ENCODE assay signal across 9 cellular contexts in the genomic region with DNA sequence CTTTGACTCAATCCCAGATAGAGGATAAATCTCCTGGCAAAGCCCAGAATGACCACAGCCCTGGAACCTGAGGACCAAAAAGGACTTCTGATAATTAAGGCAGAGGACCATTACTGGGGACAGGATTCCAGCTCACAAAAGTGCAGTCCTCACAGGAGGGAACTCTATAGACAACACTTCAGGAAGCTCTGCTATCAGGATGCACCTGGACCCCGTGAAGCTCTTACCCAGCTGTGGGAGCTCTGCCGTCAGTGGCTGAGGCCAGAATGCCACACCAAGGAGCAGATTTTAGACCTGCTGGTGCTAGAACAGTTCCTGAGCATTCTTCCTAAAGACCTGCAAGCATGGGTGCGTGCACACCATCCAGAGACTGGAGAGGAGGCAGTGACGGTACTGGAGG. TPM values are rescaled to one million over a fixed set of nuclear protein-coding genes. Genes with fewer than 3 reads are reported as not detected.
A peak's percentile ranks its signal among the peaks of the same experiment; 100 is the strongest.
DNase-seq lines count a peak whose midpoint lies in the region; ATAC-seq and TF ChIP-seq lines count a peak whose summit lies in the region.
"Had no signal": no experiment of that assay in that cellular context is flagged by ENCODE, and none has a peak within 500 bp of the region (broad histone marks: within the 10 kb centered on the region; RNA-seq: fewer than 3 reads in every experiment).

No MANE protein-coding gene starts in this region.

- no peaks in the 10 kb centered on the region for H3K9me2 ChIP-seq in GM23338 (ENCODE audit: insufficient read depth)

- peaks cover 45 to 78% (median 65%) of the 10 kb centered on the region in 11 experiments for H3K36me3 ChIP-seq in BLaER1 treated with 17β-estradiol and CSF1 and Interleukin-3, amounts not matched to agents 10 nM and 100 nM
- H3K36me3 ChIP-seq in GM23338 (ENCODE audit: insufficient read depth) (peaks cover 16% of the 10 kb centered on the region; the same call in 1 of the 2 replicates), muscle layer of duodenum (ENCODE audit: control insufficient read depth in 1 of 2, insufficient read depth in 2 of 2, low read length in 2 of 2) (peaks cover 5 to 17% of the 10 kb centered on the region in 2 donors)

- H3K9me3 Mint-ChIP-seq in GM23338 = no peaks in the 10 kb centered on the region
- no peaks in the 10 kb centered on the region for H3K9me3 Mint-ChIP-seq in activated CD8-positive, alpha-beta T cell treated with anti-CD3 and anti-CD28 coated beads, Interleukin-2, amount 10 ng/mL, durations not matched to agents 7 days and 5 days (ENCODE audit: insufficient read depth)

- H3K4me1 Mint-ChIP-seq in GM23338 = peaks cover 7% of the 10 kb centered on the region; the same call in 2 of the 3 replicates
- peaks cover 46% of the 10 kb centered on the region for H3K4me1 Mint-ChIP-seq in activated CD8-positive, alpha-beta T cell treated with anti-CD3 and anti-CD28 coated beads, Interleukin-2, amount 10 ng/mL, durations not matched to agents 7 days and 5 days (ENCODE audit: low read depth)

- POLR2A ChIA-PET in activated CD8-positive, alpha-beta T cell treated with anti-CD3 and anti-CD28 coated beads, Interleukin-2, amount 10 ng/mL, durations not matched to agents 7 days and 5 days (lab: Charles Lee) = interaction anchor here (0.7 to 3.2 kb wide), 9 partner anchors 11 to 316 kb away, joined by 3 to 24 read pairs (median 4); partner anchors contain the start of genes ZKSCAN4 and ZKSCAN8

- H3K4me2 ChIP-seq in BLaER1 treated with 17β-estradiol and CSF1 and Interleukin-3, amounts not matched to agents 10 nM and 100 nM = peak overlapping the region; percentile 78 to 94 (median 90)
- peak overlapping the region; percentile 75 for H3K4me2 ChIP-seq in GM23338

- no peak for ATAC-seq in GM23338
- ATAC-seq in activated CD8-positive, alpha-beta T cell treated with anti-CD3 and anti-CD28 coated beads, Interleukin-2, amount 10 ng/mL, durations not matched to agents 7 days and 5 days = no peak
- no peak for ATAC-seq in sciatic nerve
- ATAC-seq in right cardiac atrium = no peak

- H3K27ac ChIP-seq in BLaER1 treated with 17β-estradiol and CSF1 and Interleukin-3, amounts not matched to agents 10 nM and 100 nM = peak overlapping the region; percentile 74 to 86 (median 83)
- H3K27ac ChIP-seq in GM23338 (ENCODE audit: low read depth) = no peak overlapping the region
- H3K27ac ChIP-seq in muscle layer of duodenum (ENCODE audit: low read length) = no peak overlapping the region
- no peak overlapping the region for H3K27ac ChIP-seq in right cardiac atrium (ENCODE audit: low read length)

- intact Hi-C loops in sciatic nerve (cut with DNase I) = no loop called here
- intact Hi-C loops in right cardiac atrium (cut with DNase I) = loop anchor here in 1 of 4 donors (10.0 kb wide), 1 partner anchor 259 kb away; no protein-coding TSS in a partner anchor

- peak overlapping the region; percentile 80 to 87 (median 83) for H3K9ac ChIP-seq in BLaER1 treated with 17β-estradiol and CSF1 and Interleukin-3, amounts not matched to agents 10 nM and 100 nM

- peaks cover 24% of the 10 kb centered on the region for H3K79me2 ChIP-seq in GM23338 (replicated peaks; ENCODE audit: insufficient read depth)

- H3K36me3 Mint-ChIP-seq in GM23338 (ENCODE audit: low read depth) = peaks cover 26% of the 10 kb centered on the region
- H3K36me3 Mint-ChIP-seq in activated CD8-positive, alpha-beta T cell treated with anti-CD3 and anti-CD28 coated beads, Interleukin-2, amount 10 ng/mL, durations not matched to agents 7 days and 5 days (ENCODE audit: low read depth) = peaks cover 57% of the 10 kb centered on the region

- CTCF ChIA-PET in activated CD8-positive, alpha-beta T cell treated with anti-CD3 and anti-CD28 coated beads, Interleukin-2, amount 10 ng/mL, durations not matched to agents 7 days and 5 days (lab: Charles Lee) = interaction anchor here (0.7 to 3.1 kb wide), 7 partner anchors 10 to 380 kb away, joined by 3 to 13 read pairs (median 7); partner anchors contain the start of gene ZKSCAN8

- DNase-seq in GM23338 (ENCODE audit: low spot score) (no peak), sciatic nerve (ENCODE audit: low spot score) (no peak), NCI-H345 treated with DMSO at 0.1 percent for 48 hours (lab: John Stamatoyannopoulos, UW; ENCODE audit: unreplicated experiment) (no peak), AG08396 (ENCODE audit: low spot score) (no peak), right cardiac atrium (no peak)
- no peak for DNase-seq in activated CD8-positive, alpha-beta T cell treated with anti-CD3 and anti-CD28 coated beads, Interleukin-2, amount 10 ng/mL, durations not matched to agents 7 days and 5 days
- DNase-seq: Peyer's patch had no signal

- peaks cover 7 to 49% (median 30%) of the 10 kb centered on the region in 11 experiments; a peak in 16 of 22 replicates for H4K20me1 ChIP-seq in BLaER1 treated with 17β-estradiol and CSF1 and Interleukin-3, amounts not matched to agents 10 nM and 100 nM
- H4K20me1 ChIP-seq in GM23338 (replicated peaks; ENCODE audit: insufficient read depth) = peaks cover 3% of the 10 kb centered on the region; the same call in 1 of the 2 replicates

- no peak overlapping the region for H2AFZ ChIP-seq in GM23338

- H3K27ac Mint-ChIP-seq in GM23338 = no peak overlapping the region; the same call in 1 of the 2 replicates
- peak overlapping the region; percentile 44 for H3K27ac Mint-ChIP-seq in activated CD8-positive, alpha-beta T cell treated with anti-CD3 and anti-CD28 coated beads, Interleukin-2, amount 10 ng/mL, durations not matched to agents 7 days and 5 days

- no peaks in the 10 kb centered on the region for H3K27me3 ChIP-seq in BLaER1 treated with 17β-estradiol and CSF1 and Interleukin-3, amounts not matched to agents 10 nM and 100 nM
- H3K27me3 ChIP-seq in GM23338 (ENCODE audit: insufficient read depth) (no peaks in the 10 kb centered on the region), muscle layer of duodenum (ENCODE audit: low read depth, low read length) (no peaks in the 10 kb centered on the region), right cardiac atrium (ENCODE audit: control insufficient read depth, insufficient read depth) (no peaks in the 10 kb centered on the region)
- H3K27me3 ChIP-seq: Peyer's patch had no signal

- peak overlapping the region; percentile 79 to 87 (median 80) for H3K4me3 ChIP-seq in BLaER1 treated with 17β-estradiol and CSF1 and Interleukin-3, amounts not matched to agents 10 nM and 100 nM
- H3K4me3 ChIP-seq in GM23338 = peak overlapping the region; percentile 75
- peak overlapping the region; percentile 84 to 86 for H3K4me3 ChIP-seq in muscle layer of duodenum (ENCODE audit: low read depth in 1 of 2, low read length in 2 of 2)
- no peak overlapping the region for H3K4me3 ChIP-seq in right cardiac atrium (ENCODE audit: low read length)

- no peak for TF ChIP-seq CTCF in GM23338 (conservative IDR thresholded peaks at IDR 0.05; ENCODE audit: low read depth in 2 of 2)

- H3K27me3 Mint-ChIP-seq in GM23338 (ENCODE audit: insufficient read depth, low read depth, poor library complexity) = no peaks in the 10 kb centered on the region
- no peaks in the 10 kb centered on the region for H3K27me3 Mint-ChIP-seq in activated CD8-positive, alpha-beta T cell treated with anti-CD3 and anti-CD28 coated beads, Interleukin-2, amount 10 ng/mL, durations not matched to agents 7 days and 5 days (ENCODE audit: low read depth)

- no peaks in the 10 kb centered on the region for H3F3A ChIP-seq in GM23338 (replicated peaks; ENCODE audit: low read depth)

- H3K9me3 ChIP-seq in BLaER1 treated with 17β-estradiol and CSF1 and Interleukin-3, amounts not matched to agents 10 nM and 100 nM (replicated peaks in 1 of 11) = no peaks in the 10 kb centered on the region
- H3K9me3 ChIP-seq in muscle layer of duodenum (ENCODE audit: control insufficient read depth in 1 of 2, low read length in 2 of 2) (no peaks in the 10 kb centered on the region), right cardiac atrium (ENCODE audit: control insufficient read depth, low read length) (no peaks in the 10 kb centered on the region)
- H3K9me3 ChIP-seq: Peyer's patch had no signal

- 72% methylated on average over 4 of the region's 4 CpGs for WGBS in right cardiac atrium

- H3K4me1 ChIP-seq in BLaER1 treated with 17β-estradiol and CSF1 and Interleukin-3, amounts not matched to agents 10 nM and 100 nM = peaks cover 24 to 40% (median 34%) of the 10 kb centered on the region in 10 experiments
- peaks cover 9% of the 10 kb centered on the region; the same call in 1 of the 2 replicates for H3K4me1 ChIP-seq in GM23338 (ENCODE audit: insufficient read depth)
- H3K4me1 ChIP-seq in muscle layer of duodenum (ENCODE audit: control insufficient read depth in 1 of 2, insufficient read depth in 2 of 2, low read length in 2 of 2) = peaks cover 0 to 20% of the 10 kb centered on the region in 2 donors
- H3K4me1 ChIP-seq in right cardiac atrium (ENCODE audit: control insufficient read depth, insufficient read depth, low read length) = peaks cover 1% of the 10 kb centered on the region

- peak overlapping the region; percentile 98 for H3K4me3 Mint-ChIP-seq in GM23338
- H3K4me3 Mint-ChIP-seq in activated CD8-positive, alpha-beta T cell treated with anti-CD3 and anti-CD28 coated beads, Interleukin-2, amount 10 ng/mL, durations not matched to agents 7 days and 5 days = peak overlapping the region; percentile 92

TF ChIP-seq in GM23338, 12 proteins besides CTCF, POLR2A, EP300 and RAD21 (continues in another document):
- TF ChIP-seq CREB1 (CRISPR knock-in tag; IDR thresholded peaks at IDR 0.05; ENCODE audit: low read depth) = no peak

RNA-seq across cellular contexts. Expression of gene ZSCAN16, which starts 1.0 kb away (rescaled TPM):
- total RNA-seq in GM23338 (2014; rRNA removed; shearing (Covaris generic)) = 4.7 and 10.3 TPM in 2 replicates
- polyA plus RNA-seq in GM23338 (2016; fragmentation: Nextera tagmentation; extraction: Ambion mirVana) (9.2 and 12.9 TPM in 2 replicates), right cardiac atrium (2.9 TPM)
- total RNA-seq in activated CD8-positive, alpha-beta T cell treated with anti-CD3 and anti-CD28 coated beads, Interleukin-2, amount 10 ng/mL, durations not matched to agents 7 days and 5 days = 1 to 10 TPM; 2.9 to 4.5 TPM
- total RNA-seq in sciatic nerve (4.1 TPM), right cardiac atrium (1 to 10 TPM; 2.5 to 3.2 (median 2.8) TPM)

RNA-seq across cellular contexts. Expression of gene ZKSCAN8, which starts 16.3 kb away (rescaled TPM):
- total RNA-seq in GM23338 (2014; rRNA removed; shearing (Covaris generic)) = 21.3 and 22.6 TPM in 2 replicates
- polyA plus RNA-seq in GM23338 (2016; fragmentation: Nextera tagmentation; extraction: Ambion mirVana) (4.0 and 4.2 TPM in 2 replicates), right cardiac atrium (5.5 TPM)
- 10 to 100 TPM; 17.6 to 18.7 TPM for total RNA-seq in activated CD8-positive, alpha-beta T cell treated with anti-CD3 and anti-CD28 coated beads, Interleukin-2, amount 10 ng/mL, durations not matched to agents 7 days and 5 days
- total RNA-seq in sciatic nerve (31.9 TPM), right cardiac atrium (10 to 100 TPM; 15.2 to 18.2 (median 16.3) TPM)

RNA-seq across cellular contexts. Expression of gene ZNF165, which starts 45.0 kb away (rescaled TPM):
- total RNA-seq in GM23338 (2014; rRNA removed; shearing (Covaris generic)) = 5.5 and 7.6 TPM in 2 replicates
- polyA plus RNA-seq in GM23338 (2016; fragmentation: Nextera tagmentation; extraction: Ambion mirVana) (7.7 and 8.9 TPM in 2 replicates), right cardiac atrium (0.36 TPM)
- total RNA-seq in activated CD8-positive, alpha-beta T cell treated with anti-CD3 and anti-CD28 coated beads, Interleukin-2, amount 10 ng/mL, durations not matched to agents 7 days and 5 days = under 1 TPM; 0.84 to 0.97 TPM
- total RNA-seq in sciatic nerve (1.2 TPM), right cardiac atrium (under 1 TPM; 0.28 to 0.83 (median 0.47) TPM)

Comparison
In these comparisons a context has a peak if more than half of its experiments do, and no peak if none do; other contexts are left out.
1. H3K27ac ChIP-seq: peak in BLaER1 treated with 17β-estradiol and CSF1 and Interleukin-3, amounts not matched to agents 10 nM and 100 nM (11 of 11); none in GM23338 (single experiment), muscle layer of duodenum (single experiment) and right cardiac atrium (single experiment).